Comparison of ENCODE assay signal across 16 cellular contexts in genomic region chr19:38708413-38709024, GRCh38. TPM values are rescaled to one million over a fixed set of nuclear protein-coding genes. Genes with fewer than 3 reads are reported as not detected.
DNase-seq lines count a peak whose midpoint lies in the region; ATAC-seq and TF ChIP-seq lines count a peak whose summit lies in the region.
"Had no signal": no experiment of that assay in that cellular context is flagged by ENCODE, and none has a peak within 500 bp of the region (broad histone marks: within the 10 kb centered on the region; RNA-seq: fewer than 3 reads in every experiment).

No MANE protein-coding gene starts in this region.

- DNase-seq in adrenal gland (peak in 1 of 7 donors; percentile 36), glutamatergic neuron (no peak), omental fat pad (ENCODE audit: low spot score) (no peak), pons (ENCODE audit: low spot score) (no peak), hippocampal formation (lab: John Stamatoyannopoulos, UW) (no peak)
- DNase-seq in activated CD4-positive, CD25-positive, alpha-beta regulatory T cell treated with anti-CD3 and anti-CD28 coated beads, Interleukin-2, amount 50 U/mL, for 72 hours, result no peak
- DNase-seq: activated CD4-positive, alpha-beta T cell treated with anti-CD3 and anti-CD28 coated beads, Interleukin-2, amount 10 ng/mL, durations not matched to agents 24 days and 14 days; activated effector memory CD4-positive, alpha-beta T cell treated with anti-CD3 and anti-CD28 coated beads, Interleukin-2, amount 50 U/mL, for 16 hours; EL; NCI-H2171 treated with DMSO at 0.1 percent for 48 hours had no signal

- peaks cover 0 to 92% of the 10 kb centered on the region in 2 donors for H3K36me3 ChIP-seq in adrenal gland (replicated peaks in 1 of 2)
- H3K36me3 ChIP-seq in skeletal muscle tissue (ENCODE audit: control insufficient read depth in 3 of 3, insufficient read depth in 3 of 3, low read length in 3 of 3), result peaks cover 74 to 85% (median 78%) of the 10 kb centered on the region in 3 donors

- no peaks in the 10 kb centered on the region for H3K9me3 ChIP-seq in adrenal gland (replicated peaks in 1 of 3)
- no peaks in the 10 kb centered on the region for H3K9me3 ChIP-seq in skeletal muscle tissue (ENCODE audit: control insufficient read depth in 3 of 3, low read length in 3 of 3)
- H3K9me3 ChIP-seq: BLaER1 had no signal

- H3K9me3 Mint-ChIP-seq in glutamatergic neuron (ENCODE audit: unreplicated experiment), result peaks cover 27% of the 10 kb centered on the region
- H3K9me3 Mint-ChIP-seq: activated CD4-positive, alpha-beta T cell treated with anti-CD3 and anti-CD28 coated beads, Interleukin-2, amount 10 ng/mL, durations not matched to agents 24 days and 14 days had no signal

- peak overlapping the region; percentile 8 for H3K27ac Mint-ChIP-seq in glutamatergic neuron (ENCODE audit: unreplicated experiment)
- H3K27ac Mint-ChIP-seq: activated CD4-positive, alpha-beta T cell treated with anti-CD3 and anti-CD28 coated beads, Interleukin-2, amount 10 ng/mL, durations not matched to agents 24 days and 14 days had no signal

- H3K27me3 ChIP-seq in adrenal gland (no peaks in the 10 kb centered on the region), skeletal muscle tissue (ENCODE audit: control insufficient read depth in 3 of 3, insufficient read depth in 3 of 3, low read length in 3 of 3) (no peaks in the 10 kb centered on the region)
- H3K27me3 ChIP-seq: BLaER1, cardiac muscle cell had no signal

- no peak for TF ChIP-seq POLR2A in adrenal gland (IDR thresholded peaks at IDR 0.05)

- H3K4me3 ChIP-seq in adrenal gland (no peak overlapping the region), skeletal muscle tissue (ENCODE audit: low read length in 3 of 3) (no peak overlapping the region)
- H3K4me3 ChIP-seq: BLaER1, cardiac muscle cell, skin epidermis had no signal

- intact Hi-C loops in adrenal gland (cut with DNase I), result loop anchor here in 1 of 2 donors (10.0 kb wide), 1 partner anchor 54 kb away; no protein-coding TSS in a partner anchor

- peak overlapping the region; percentile 4 to 64 (median 21) for H3K9ac ChIP-seq in skeletal muscle tissue (ENCODE audit: low read depth in 1 of 3, low read length in 3 of 3)
- H3K9ac ChIP-seq: BLaER1 had no signal

- WGBS in adrenal gland, 4 donors, result 60 to 76% (median 74%) methylated on average over 6 to 10 of the region's 10 CpGs

- ATAC-seq in omental fat pad (ENCODE audit: low FRiP score), result no peak

- peaks cover 8% of the 10 kb centered on the region for H3K4me1 Mint-ChIP-seq in glutamatergic neuron (ENCODE audit: low read depth, unreplicated experiment)

- no peak for TF ChIP-seq CTCF in C4-2B (conservative IDR thresholded peaks at IDR 0.05)
- TF ChIP-seq CTCF in adrenal gland (IDR thresholded peaks at IDR 0.05), result no peak
- no peak for TF ChIP-seq CTCF in glutamatergic neuron (IDR thresholded peaks at IDR 0.05; ENCODE audit: partially characterized antibody, unreplicated experiment)
- TF ChIP-seq CTCF in omental fat pad (IDR thresholded peaks at IDR 0.05), result no peak

- peak overlapping the region; percentile 59; the same call in 1 of the 2 replicates for H3K27ac ChIP-seq in C4-2B
- H3K27ac ChIP-seq in adrenal gland, result peak overlapping the region; percentile 26 to 93 (median 82)
- H3K27ac ChIP-seq in skeletal muscle tissue (ENCODE audit: low read depth, low read length), result peak overlapping the region; percentile 85
- H3K27ac ChIP-seq: BLaER1 had no signal

- H3K27me3 Mint-ChIP-seq in glutamatergic neuron (ENCODE audit: unreplicated experiment), result peaks cover 13% of the 10 kb centered on the region
- H3K27me3 Mint-ChIP-seq: activated CD4-positive, alpha-beta T cell treated with anti-CD3 and anti-CD28 coated beads, Interleukin-2, amount 10 ng/mL, durations not matched to agents 24 days and 14 days had no signal

- H3K4me1 ChIP-seq in adrenal gland (replicated peaks in 1 of 2), result peaks cover 52 to 86% of the 10 kb centered on the region in 2 donors
- H3K4me1 ChIP-seq in skeletal muscle tissue (ENCODE audit: control insufficient read depth in 3 of 3, insufficient read depth in 3 of 3, low read length in 3 of 3), result peaks cover 82 to 94% (median 87%) of the 10 kb centered on the region in 3 donors

- no peak overlapping the region for H3K4me3 Mint-ChIP-seq in glutamatergic neuron (ENCODE audit: unreplicated experiment)
- H3K4me3 Mint-ChIP-seq: activated CD4-positive, alpha-beta T cell treated with anti-CD3 and anti-CD28 coated beads, Interleukin-2, amount 10 ng/mL, durations not matched to agents 24 days and 14 days had no signal

- H3K36me3 Mint-ChIP-seq in glutamatergic neuron (ENCODE audit: unreplicated experiment), result no peaks in the 10 kb centered on the region

RNA-seq across cellular contexts. Expression of gene CAPN12, which starts 35.8 kb away (rescaled TPM):
- 1 to 10 TPM in 5 of 8 donors, under 1 TPM in 2, not detected in 1; 0.39 to 5.0 (median 3.7) TPM for total RNA-seq in adrenal gland
- 10 to 100 TPM in 2 of 3 donors, under 1 TPM in 1; 0.68 to 23.1 (median 11.2) TPM for polyA plus RNA-seq in adrenal gland
- 4.8 TPM for total RNA-seq in glutamatergic neuron (ENCODE audit: unreplicated experiment)
- 0.52 TPM for total RNA-seq in skeletal muscle tissue
- 1 to 10 TPM; 1.0 to 2.5 (median 1.4) TPM for total RNA-seq in omental fat pad
- total RNA-seq: myocyte had no signal
